In genomic region chr21:45306453-45306831, GRCh38 we compare ENCODE assay signal across 13 cellular contexts. TPM values are rescaled to one million over a fixed set of nuclear protein-coding genes. Genes with fewer than 3 reads are reported as not detected.
DNase-seq lines count a peak whose midpoint lies in the region; ATAC-seq and TF ChIP-seq lines count a peak whose summit lies in the region.
"Had no signal": no experiment of that assay in that cellular context is flagged by ENCODE, and none has a peak within 500 bp of the region (broad histone marks: within the 10 kb centered on the region; RNA-seq: fewer than 3 reads in every experiment).

No MANE protein-coding gene starts in this region.

- no peaks in the 10 kb centered on the region for H4K20me1 ChIP-seq in IMR-90 (ENCODE audit: insufficient read depth, low read length)
- no peaks in the 10 kb centered on the region for H4K20me1 ChIP-seq in smooth muscle cell (ENCODE audit: low read depth)

- in situ Hi-C loops in IMR-90 (cut with MboI; ENCODE audit: low sequenced_read_pairs) = no loop called here

- peak overlapping the region; percentile 72 for H2BK20ac ChIP-seq in IMR-90 (ENCODE audit: low read depth, low read length)

- DNase-seq in IMR-90 (no peak), endodermal cell (peak; percentile 43), smooth muscle cell (lab: John Stamatoyannopoulos, UW; ENCODE audit: unreplicated experiment) (no peak), islet precursor cell (no peak), activated gamma-delta T cell treated with Interleukin-2 at 50 U/mL for 16 hours (no peak), CD14-positive monocyte (ENCODE audit: low spot score) (no peak)
- DNase-seq: activated CD4-positive, alpha-beta T cell treated with anti-CD3 and anti-CD28 coated beads, Interleukin-2, amount 10 ng/mL, durations not matched to agents 24 days and 14 days; activated gamma-delta T cell; AML-193; Kasumi-1; NCI-H2081 treated with DMSO at 0.1 percent for 48 hours had no signal

- H3K9me3 ChIP-seq in IMR-90 (ENCODE audit: control insufficient read depth, insufficient read depth, low read length) (no peaks in the 10 kb centered on the region), endodermal cell (ENCODE audit: control insufficient read depth, low read length) (no peaks in the 10 kb centered on the region), mucosa of rectum (ENCODE audit: control insufficient read depth in 2 of 2, low read length in 2 of 2) (no peaks in the 10 kb centered on the region), smooth muscle cell (replicated peaks; ENCODE audit: low read depth) (no peaks in the 10 kb centered on the region)

- no peaks in the 10 kb centered on the region for H3K79me2 ChIP-seq in smooth muscle cell (ENCODE audit: low read depth)

- peak overlapping the region; percentile 95 for H3K4ac ChIP-seq in IMR-90 (ENCODE audit: low read depth, low read length)

- WGBS in IMR-90 (ENCODE audit: extremely low coverage in 2 of 2, insufficient read length in 1 of 2), 2 experiments = 84% methylated on average over 5 of the region's 18 CpGs; no CpG with 5 or more reads in 1 of the 2 experiments
- WGBS in endodermal cell (ENCODE audit: insufficient coverage in 1 of 2, insufficient read length in 1 of 2), 2 experiments = 88 to 91% methylated on average over 8 to 18 of the region's 18 CpGs
- WGBS in smooth muscle cell (ENCODE audit: low lambda C conversion rate) = 93% methylated on average over 18 of the region's 18 CpGs

- peak overlapping the region; percentile 85 for H2AK9ac ChIP-seq in IMR-90 (replicated peaks; ENCODE audit: low read depth, low read length, poor library complexity)

- peak overlapping the region; percentile 79 to 80 for H4K8ac ChIP-seq in IMR-90 (ENCODE audit: low read depth in 2 of 2, low read length in 2 of 2)

- H3K9ac ChIP-seq in IMR-90 (ENCODE audit: low read depth, low read length) (peak overlapping the region; percentile 49), endodermal cell (ENCODE audit: extremely low read depth, low read length, poor library complexity, severe bottlenecking) (no peak overlapping the region), mucosa of rectum (ENCODE audit: low read depth in 1 of 2, low read length in 2 of 2) (peak overlapping the region in 1 of 2 donors; percentile 47), smooth muscle cell (ENCODE audit: low read depth) (peak overlapping the region; percentile 19)

- H3F3A ChIP-seq in smooth muscle cell (ENCODE audit: low read depth) = peaks cover 11% of the 10 kb centered on the region

- H2AK5ac ChIP-seq in IMR-90 (ENCODE audit: low read depth, low read length) = peak overlapping the region; percentile 98

- ATAC-seq in IMR-90 (ENCODE audit: low read depth) (no peak), GM18867 (IDR thresholded peaks at IDR 0.05; ENCODE audit: unreplicated experiment) (no peak)

- peak overlapping the region; percentile 90 for H2AFZ ChIP-seq in IMR-90 (replicated peaks; ENCODE audit: low read length, poor library complexity)
- no peak overlapping the region for H2AFZ ChIP-seq in smooth muscle cell (ENCODE audit: low read depth)

- H3K27me3 ChIP-seq in IMR-90 (ENCODE audit: control insufficient read depth, insufficient read depth, low read length) = no peaks in the 10 kb centered on the region
- H3K27me3 ChIP-seq in endodermal cell (ENCODE audit: control insufficient read depth, insufficient read depth, low read length, poor library complexity, severe bottlenecking) = no peaks in the 10 kb centered on the region
- no peaks in the 10 kb centered on the region for H3K27me3 ChIP-seq in mucosa of rectum (ENCODE audit: control insufficient read depth in 2 of 2, insufficient read depth in 2 of 2, low read length in 2 of 2)
- no peaks in the 10 kb centered on the region for H3K27me3 ChIP-seq in smooth muscle cell (ENCODE audit: low read depth)

- dilution Hi-C loops in IMR-90 (cut with HindIII; ENCODE audit: low sequenced_read_pairs, unreplicated experiment) = no loop called here

- H3K27ac ChIP-seq in IMR-90 (ENCODE audit: insufficient read depth, low read length) (peak overlapping the region; percentile 76), endodermal cell (ENCODE audit: low read depth, low read length) (peak overlapping the region; percentile 82), mucosa of rectum (ENCODE audit: low read depth in 2 of 2, low read length in 2 of 2) (peak overlapping the region; percentile 73 to 76), smooth muscle cell (ENCODE audit: low read depth) (peak overlapping the region; percentile 81)

- H3K4me3 Mint-ChIP-seq in endodermal cell = no peak overlapping the region
- H3K4me3 Mint-ChIP-seq in CD14-positive monocyte = no peak overlapping the region
- H3K4me3 Mint-ChIP-seq: activated CD4-positive, alpha-beta T cell treated with anti-CD3 and anti-CD28 coated beads, Interleukin-2, amount 10 ng/mL, durations not matched to agents 24 days and 14 days had no signal

- H3K4me1 ChIP-seq in IMR-90 (ENCODE audit: control insufficient read depth, insufficient read depth, low read length) (peaks cover 31% of the 10 kb centered on the region), endodermal cell (ENCODE audit: control insufficient read depth, insufficient read depth, low read length) (peaks cover 9% of the 10 kb centered on the region), mucosa of rectum (ENCODE audit: control insufficient read depth in 2 of 2, insufficient read depth in 2 of 2, low read length in 2 of 2) (peaks cover 16 to 20% of the 10 kb centered on the region in 2 donors), smooth muscle cell (ENCODE audit: low read depth) (peaks cover 19% of the 10 kb centered on the region)

- H3K27me3 Mint-ChIP-seq in endodermal cell (ENCODE audit: insufficient read depth) (no peaks in the 10 kb centered on the region), CD14-positive monocyte (ENCODE audit: low read depth in 3 of 3) (peaks cover 6 to 8% (median 6%) of the 10 kb centered on the region in 3 donors)
- H3K27me3 Mint-ChIP-seq: activated CD4-positive, alpha-beta T cell treated with anti-CD3 and anti-CD28 coated beads, Interleukin-2, amount 10 ng/mL, durations not matched to agents 24 days and 14 days had no signal

- H3K4me2 ChIP-seq in IMR-90 (ENCODE audit: low read depth, low read length) (peak overlapping the region; percentile 24; the same call in 1 of the 2 replicates), smooth muscle cell (no peak overlapping the region)

- H3K36me3 ChIP-seq in IMR-90 (ENCODE audit: control insufficient read depth, insufficient read depth, low read length) (no peaks in the 10 kb centered on the region), endodermal cell (ENCODE audit: control insufficient read depth, insufficient read depth, low read length) (no peaks in the 10 kb centered on the region), mucosa of rectum (ENCODE audit: control insufficient read depth in 2 of 2, insufficient read depth in 2 of 2, low read length in 2 of 2) (no peaks in the 10 kb centered on the region), smooth muscle cell (ENCODE audit: low read depth) (no peaks in the 10 kb centered on the region)

- intact Hi-C loops in IMR-90 (cut with micrococcal nuclease) = no loop called here
- intact Hi-C loops in CD14-positive monocyte (cut with micrococcal nuclease) = no loop called here

- TF ChIP-seq RAD21 in IMR-90 (IDR thresholded peaks at IDR 0.05; ENCODE audit: low read length) = no peak

- CTCF ChIA-PET in IMR-90 (lab: Yijun Ruan, JAX) = no interaction called here

- H3K27ac Mint-ChIP-seq in endodermal cell = no peak overlapping the region
- no peak overlapping the region for H3K27ac Mint-ChIP-seq in CD14-positive monocyte
- H3K27ac Mint-ChIP-seq: activated CD4-positive, alpha-beta T cell treated with anti-CD3 and anti-CD28 coated beads, Interleukin-2, amount 10 ng/mL, durations not matched to agents 24 days and 14 days had no signal

- H3K9me3 Mint-ChIP-seq in endodermal cell = no peaks in the 10 kb centered on the region
- peaks cover 0 to 2% (median 0%) of the 10 kb centered on the region in 7 donors for H3K9me3 Mint-ChIP-seq in CD14-positive monocyte
- H3K9me3 Mint-ChIP-seq: activated CD4-positive, alpha-beta T cell treated with anti-CD3 and anti-CD28 coated beads, Interleukin-2, amount 10 ng/mL, durations not matched to agents 24 days and 14 days had no signal

- peaks cover 11% of the 10 kb centered on the region for H3K4me1 Mint-ChIP-seq in endodermal cell
- H3K4me1 Mint-ChIP-seq in CD14-positive monocyte = peaks cover 17% of the 10 kb centered on the region

- H3K36me3 Mint-ChIP-seq in endodermal cell (ENCODE audit: low read depth) = no peaks in the 10 kb centered on the region
- H3K36me3 Mint-ChIP-seq in CD14-positive monocyte = no peaks in the 10 kb centered on the region

- H2BK15ac ChIP-seq in IMR-90 (ENCODE audit: low read depth, low read length) = peak overlapping the region; percentile 4; the same call in 1 of the 3 replicates

- peak overlapping the region; percentile 36 for H2BK5ac ChIP-seq in IMR-90 (ENCODE audit: low read depth, low read length, poor library complexity, severe bottlenecking)

- H3K56ac ChIP-seq in IMR-90 (ENCODE audit: extremely low read depth, insufficient read depth, low read length) = no peak overlapping the region

- TF ChIP-seq POLR2A in IMR-90 (IDR thresholded peaks at IDR 0.05; ENCODE audit: low read depth, low read length) = no peak

- POLR2A ChIA-PET in IMR-90 (lab: Charles Lee; ENCODE audit: unreplicated experiment) = no interaction called here

- H2BK120ac ChIP-seq in IMR-90 (ENCODE audit: low read depth, low read length) = peak overlapping the region; percentile 88

- H3K18ac ChIP-seq in IMR-90 (ENCODE audit: low read depth, low read length) = peak overlapping the region; percentile 77

- H3K9me1 ChIP-seq in IMR-90 (ENCODE audit: insufficient read depth, low read length) = peaks cover 22% of the 10 kb centered on the region

- BruUV-seq in IMR-90 (replicated peaks; lab: Mats Ljungman, UMichigan) = no TSS peak

- peak overlapping the region; percentile 75 for H4K91ac ChIP-seq in IMR-90 (ENCODE audit: insufficient read depth, low read depth, low read length)

- peak overlapping the region; percentile 65 for H3K23ac ChIP-seq in IMR-90 (ENCODE audit: low read depth, low read length)

- no peak for TF ChIP-seq CTCF in IMR-90 (conservative IDR thresholded peaks at IDR 0.05; ENCODE audit: low read depth, low read length)
- no peak for TF ChIP-seq CTCF in endodermal cell (conservative IDR thresholded peaks at IDR 0.05)
- no peak for TF ChIP-seq CTCF in smooth muscle cell (IDR thresholded peaks at IDR 0.05; ENCODE audit: borderline replicate concordance, insufficient read depth, poor library complexity, severe bottlenecking)
- TF ChIP-seq CTCF in CD14-positive monocyte (IDR thresholded peaks at IDR 0.05) = no peak

- H4K5ac ChIP-seq in IMR-90 (ENCODE audit: low read depth, low read length) = peak overlapping the region; percentile 87

- H3K14ac ChIP-seq in IMR-90 (replicated peaks; ENCODE audit: low read depth, low read length) = peak overlapping the region; percentile 78

- H3K4me3 ChIP-seq in IMR-90 (ENCODE audit: insufficient read depth, low read depth, low read length) (no peak overlapping the region), endodermal cell (ENCODE audit: low read length) (no peak overlapping the region), mucosa of rectum (ENCODE audit: low read length in 2 of 2) (no peak overlapping the region), smooth muscle cell (no peak overlapping the region)

- H3K79me1 ChIP-seq in IMR-90 (ENCODE audit: low read depth in 1 of 2, low read length in 2 of 2) = peaks cover 0 to 16% of the 10 kb centered on the region in 2 experiments; a peak in 2 of 4 replicates

RNA-seq across cellular contexts. Expression of gene POFUT2, which starts 18.7 kb away (rescaled TPM):
- total RNA-seq in IMR-90 (2012; rRNA removed) (18.8 and 23.9 TPM in 2 replicates), endodermal cell (10 to 100 TPM; 49.0 to 73.3 TPM), smooth muscle cell (32.1 and 58.3 TPM in 2 replicates)
- polyA plus RNA-seq in IMR-90 (2012; rRNA removed) (58.5 and 59.3 TPM in 2 replicates), smooth muscle cell (69.6 and 70.0 TPM in 2 replicates), CD14-positive monocyte (1 to 10 TPM; 1.8 to 2.8 TPM)
- 46.5 and 53.6 TPM in 2 replicates for polyA plus RNA-seq in IMR-90 (2012; cell fraction: cytosol; rRNA removed)
- polyA plus RNA-seq in IMR-90 (2012; cell fraction: nucleus; rRNA removed; ENCODE audit: low replicate concordance) = 236 and 251 TPM in 2 replicates
- polyA plus RNA-seq in endodermal cell (2013, experiment 1 of 2) = 55.1 TPM
- polyA plus RNA-seq in endodermal cell (2013, experiment 2 of 2) = 46.9 TPM
